In the genomic region with DNA sequence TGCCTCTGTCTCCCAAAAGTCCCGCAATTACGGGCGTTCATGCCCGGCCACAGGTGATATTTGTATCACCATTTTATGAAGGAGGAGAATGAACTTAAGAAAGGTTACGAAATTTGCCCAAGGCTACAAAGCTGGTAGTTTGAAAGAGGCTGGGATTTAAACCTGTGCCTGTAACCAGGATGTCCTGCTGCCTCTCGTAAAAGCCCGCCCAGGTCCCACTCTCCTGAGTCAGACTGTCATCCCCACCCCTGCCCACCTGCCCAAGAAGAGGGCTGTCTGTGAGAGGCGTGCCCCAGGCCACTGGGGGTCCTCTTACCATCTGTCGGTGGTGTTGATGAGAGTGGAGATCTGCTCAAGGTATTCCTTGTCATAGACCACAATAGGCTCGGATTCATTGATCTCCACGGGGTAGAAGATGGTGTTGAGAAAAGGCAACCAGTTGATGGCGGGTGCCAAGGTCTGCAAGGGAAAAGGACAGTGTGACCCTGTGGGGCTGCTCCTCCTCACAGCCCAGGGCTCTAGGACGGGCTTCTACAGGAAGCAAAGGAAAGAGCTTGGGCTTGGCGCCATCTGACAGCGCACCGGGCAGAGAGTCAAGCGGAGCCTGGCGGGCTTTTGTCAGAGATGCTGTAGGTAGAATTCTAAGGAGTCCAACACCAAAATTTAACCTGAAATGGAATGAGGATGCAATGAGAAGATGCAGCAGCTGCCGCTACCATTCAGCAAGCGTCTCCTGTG, we compare ENCODE assay signal across 16 cellular contexts.
"Had no signal": no experiment of that assay in that cellular context is flagged by ENCODE, and none has a peak within 500 bp of the region (broad histone marks: within the 10 kb centered on the region; RNA-seq: fewer than 3 reads in every experiment).

No MANE protein-coding gene starts in this region.

- H3K4me1 Mint-ChIP-seq: central memory CD8-positive, alpha-beta T cell had no signal

- H3K4me3 Mint-ChIP-seq: activated naive CD8-positive, alpha-beta T cell treated with anti-CD3 and anti-CD28 coated beads for 36 hours; brain; central memory CD8-positive, alpha-beta T cell; nephron progenitor cell had no signal

- H3K27me3 Mint-ChIP-seq: activated naive CD8-positive, alpha-beta T cell treated with anti-CD3 and anti-CD28 coated beads for 36 hours; central memory CD8-positive, alpha-beta T cell had no signal

- DNase-seq: activated CD4-positive, alpha-beta T cell treated with anti-CD3 and anti-CD28 coated beads for 4 hours; activated CD8-positive, alpha-beta memory T cell treated with anti-CD3 and anti-CD28 coated beads, Interleukin-2, amount 50 U/mL, for 48 hours; activated naive CD8-positive, alpha-beta T cell treated with anti-CD3 and anti-CD28 coated beads for 36 hours; amygdala; dermis blood vessel endothelial cell; gastrocnemius medialis; heart left ventricle; mesendoderm; nephron progenitor cell; stimulated activated CD4-positive, alpha-beta T cell treated with anti-CD3 and anti-CD28 coated beads, Interleukin-12 subunit alpha, Interleukin-12 subunit beta, amount 100 ng/mL, for 4 hours; stimulated activated CD4-positive, alpha-beta T cell treated with anti-CD3 and anti-CD28 coated beads, Interleukin-2, amount 100 ng/mL, for 24 hours; T-helper 2 cell had no signal

- H3K9me3 Mint-ChIP-seq: activated naive CD8-positive, alpha-beta T cell treated with anti-CD3 and anti-CD28 coated beads for 36 hours; activated T-helper 2 cell treated with anti-CD3 and anti-CD28 coated beads, Interferon-gamma antibody, Interleukin-2, Interleukin-4, amounts not matched to agents 10 μg/mL and 5 μg/mL and 100 μg/mL, durations not matched to agents 14 hours and 24 hours and 36 hours; brain; central memory CD8-positive, alpha-beta T cell; nephron progenitor cell had no signal

- H3K27me3 ChIP-seq: gastrocnemius medialis, heart left ventricle had no signal

- ATAC-seq: gastrocnemius medialis, heart left ventricle had no signal

- H3K4me1 ChIP-seq: gastrocnemius medialis had no signal

- H3K4me3 ChIP-seq: gastrocnemius medialis, heart left ventricle, thoracic aorta had no signal

- H3K27ac Mint-ChIP-seq: activated naive CD8-positive, alpha-beta T cell treated with anti-CD3 and anti-CD28 coated beads for 36 hours; activated T-helper 2 cell treated with anti-CD3 and anti-CD28 coated beads, Interferon-gamma antibody, Interleukin-2, Interleukin-4, amounts not matched to agents 10 μg/mL and 5 μg/mL and 100 μg/mL, durations not matched to agents 14 hours and 24 hours and 36 hours had no signal

- H3K27ac ChIP-seq: gastrocnemius medialis, heart left ventricle, thoracic aorta had no signal

- H3K9me3 ChIP-seq: gastrocnemius medialis, heart left ventricle, thoracic aorta had no signal
